Comparison of ENCODE assay signal across 24 cellular contexts in the genomic region with DNA sequence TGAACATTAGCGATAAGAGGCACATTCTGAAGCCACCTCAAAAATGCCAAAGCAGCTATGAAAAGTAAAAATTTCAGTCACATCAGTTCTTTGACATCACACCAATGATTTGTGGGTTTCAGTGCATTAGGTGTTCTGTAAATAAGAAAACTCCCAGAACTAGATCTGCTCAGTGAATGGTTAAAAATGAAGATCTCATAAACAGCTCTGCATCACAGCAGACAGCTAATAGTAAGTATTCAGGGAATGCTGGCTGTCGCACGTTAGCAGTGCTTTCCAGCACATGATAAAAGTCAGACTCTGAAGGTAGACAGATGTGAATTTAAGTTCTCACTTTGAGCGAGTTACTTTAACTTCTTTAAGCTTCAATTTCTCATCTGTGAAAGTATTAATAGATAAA.
DNase-seq lines count a peak whose midpoint lies in the region; ATAC-seq, FAIRE-seq and TF ChIP-seq lines count a peak whose summit lies in the region.
"Had no signal": no experiment of that assay in that cellular context is flagged by ENCODE, and none has a peak within 500 bp of the region (broad histone marks: within the 10 kb centered on the region; RNA-seq: fewer than 3 reads in every experiment).

No MANE protein-coding gene starts in this region.

- H3K9me3 ChIP-seq in GM23248 (ENCODE audit: low read depth) (no peaks in the 10 kb centered on the region), astrocyte (ENCODE audit: insufficient read depth, low read depth, low read length) (no peaks in the 10 kb centered on the region)
- H3K9me3 ChIP-seq: Caco-2, uterus had no signal

- peaks cover 4% of the 10 kb centered on the region for H3K36me3 Mint-ChIP-seq in astrocyte (ENCODE audit: low read depth, unreplicated experiment)

- H3K27me3 ChIP-seq in GM23248 (replicated peaks; ENCODE audit: insufficient read depth) (no peaks in the 10 kb centered on the region), astrocyte (ENCODE audit: insufficient read depth, low read length) (no peaks in the 10 kb centered on the region)
- H3K27me3 ChIP-seq: uterus had no signal

- no peak for ATAC-seq in GM19452 (IDR thresholded peaks at IDR 0.05; ENCODE audit: unreplicated experiment)
- no peak for ATAC-seq in GM18867 (IDR thresholded peaks at IDR 0.05; ENCODE audit: unreplicated experiment)
- ATAC-seq: left cardiac atrium, sciatic nerve had no signal

- H3F3A ChIP-seq in GM23248 (ENCODE audit: insufficient read depth): peaks cover 33% of the 10 kb centered on the region

- H3K4me1 Mint-ChIP-seq in astrocyte (ENCODE audit: low read depth, unreplicated experiment): peaks cover 20% of the 10 kb centered on the region
- H3K4me1 Mint-ChIP-seq: activated CD4-positive, alpha-beta T cell treated with anti-CD3 and anti-CD28 coated beads, Interleukin-2, amount 10 ng/mL, durations not matched to agents 24 days and 14 days had no signal

- peak; percentile 55 for FAIRE-seq in astrocyte (lab: Jason Lieb, UNC)
- FAIRE-seq: colon, frontal cortex, TTC549 had no signal

- H3K9me3 Mint-ChIP-seq in astrocyte (ENCODE audit: unreplicated experiment): no peaks in the 10 kb centered on the region
- H3K9me3 Mint-ChIP-seq: activated CD4-positive, alpha-beta T cell treated with anti-CD3 and anti-CD28 coated beads, Interleukin-2, amount 10 ng/mL, durations not matched to agents 24 days and 14 days had no signal

- no peaks in the 10 kb centered on the region for H4K20me1 ChIP-seq in GM23248 (ENCODE audit: insufficient read depth)
- no peaks in the 10 kb centered on the region for H4K20me1 ChIP-seq in astrocyte (ENCODE audit: insufficient read depth, low read length)

- peak overlapping the region; percentile 80 for H3K9ac ChIP-seq in GM23248
- peak overlapping the region; percentile 75 for H3K9ac ChIP-seq in astrocyte (ENCODE audit: low read length)

- H3K4me1 ChIP-seq in GM23248 (ENCODE audit: insufficient read depth) (peaks cover 25% of the 10 kb centered on the region), astrocyte (ENCODE audit: insufficient read depth, low read length) (peaks cover 23% of the 10 kb centered on the region)
- H3K4me1 ChIP-seq: Caco-2, uterus had no signal

- H3K4me2 ChIP-seq in GM23248 (ENCODE audit: unreplicated experiment) (peak overlapping the region; percentile 88), astrocyte (ENCODE audit: low read length) (peak overlapping the region; percentile 79)

- H3K4me3 Mint-ChIP-seq in astrocyte (ENCODE audit: unreplicated experiment): peak overlapping the region; percentile 0
- H3K4me3 Mint-ChIP-seq: activated CD4-positive, alpha-beta T cell treated with anti-CD3 and anti-CD28 coated beads, Interleukin-2, amount 10 ng/mL, durations not matched to agents 24 days and 14 days had no signal

- no peaks in the 10 kb centered on the region for H3K9me2 ChIP-seq in GM23248 (ENCODE audit: insufficient read depth)

- H3K27ac Mint-ChIP-seq in astrocyte (ENCODE audit: unreplicated experiment): peak overlapping the region; percentile 96
- H3K27ac Mint-ChIP-seq: activated CD4-positive, alpha-beta T cell treated with anti-CD3 and anti-CD28 coated beads, Interleukin-2, amount 10 ng/mL, durations not matched to agents 24 days and 14 days had no signal

- H3K79me2 ChIP-seq in GM23248 (ENCODE audit: insufficient read depth) (0 out of 2 replicates have a peak, but pooled peaks cover 3% of the 10 kb centered on the region), astrocyte (ENCODE audit: insufficient read depth, low read length) (no peaks in the 10 kb centered on the region)

- DNase-seq in AG08395 (ENCODE audit: low spot score) (peak; percentile 41), GM23248 (peak; percentile 71), astrocyte (ENCODE audit: low read depth) (peak; percentile 81), iris pigment epithelial cell (ENCODE audit: low read depth) (peak; percentile 23), DMS 273 treated with DMSO at 0.1 percent for 48 hours (lab: John Stamatoyannopoulos, UW) (no peak)
- DNase-seq in stimulated activated CD4-positive, alpha-beta T cell treated with anti-CD3 and anti-CD28 coated beads, Interleukin-4, amount 100 ng/mL, for 4 hours: no peak
- DNase-seq: activated CD4-positive, alpha-beta T cell treated with anti-CD3 and anti-CD28 coated beads, Interleukin-2, amount 10 ng/mL, durations not matched to agents 24 days and 14 days; activated CD8-positive, alpha-beta memory T cell treated with anti-CD3 and anti-CD28 coated beads, Interleukin-2, amount 50 U/mL, for 4 hours; activated effector memory CD4-positive, alpha-beta T cell treated with anti-CD3 and anti-CD28 coated beads, Interleukin-2, amount 50 U/mL, for 16 hours; AML-193; amniotic stem cell; Caco-2; left cardiac atrium; MM.1S; NCI-H187; NCI-H446 treated with DMSO at 0.1 percent for 48 hours; SW 1271; uterus had no signal

- TF ChIP-seq CTCF in astrocyte (IDR thresholded peaks at IDR 0.05; ENCODE audit: insufficient read depth, low read depth, low read length): no peak

- 56 to 57% methylated on average over 4 of the region's 4 CpGs for WGBS in GM23248 (ENCODE audit: low coverage in 1 of 2, low lambda C conversion rate in 2 of 2, missing lambda C conversion rate in 2 of 2), 2 experiments

- peaks cover 14% of the 10 kb centered on the region; the same call in 1 of the 2 replicates for H3K36me3 ChIP-seq in GM23248 (ENCODE audit: low read depth)
- H3K36me3 ChIP-seq in astrocyte (ENCODE audit: insufficient read depth, low read length): no peaks in the 10 kb centered on the region
- H3K36me3 ChIP-seq: uterus had no signal

- H2AFZ ChIP-seq in GM23248: 0 out of 2 replicates have a peak overlapping the region, but pooled peaks have one; percentile 11
- no peak overlapping the region for H2AFZ ChIP-seq in astrocyte (ENCODE audit: low read depth, low read length)

- H3K27me3 Mint-ChIP-seq in astrocyte (ENCODE audit: low read depth, unreplicated experiment): no peaks in the 10 kb centered on the region
- H3K27me3 Mint-ChIP-seq: activated CD4-positive, alpha-beta T cell treated with anti-CD3 and anti-CD28 coated beads, Interleukin-2, amount 10 ng/mL, durations not matched to agents 24 days and 14 days had no signal

- in situ Hi-C loops in GM23248 (cut with MboI): no loop called here

- H3K4me3 ChIP-seq in GM23248 (peak overlapping the region; percentile 63), astrocyte (ENCODE audit: insufficient read depth, low read depth, low read length) (no peak overlapping the region)
- H3K4me3 ChIP-seq: uterus had no signal

- H3K27ac ChIP-seq in GM23248 (peak overlapping the region; percentile 98), astrocyte (ENCODE audit: low read depth, low read length) (peak overlapping the region; percentile 94)
- H3K27ac ChIP-seq: uterus had no signal

Comparison
In these comparisons a context has a peak if more than half of its experiments do, and no peak if none do; other contexts are left out.
1. DNase-seq: peak in AG08395 (single experiment), GM23248 (single experiment), astrocyte (single experiment) and iris pigment epithelial cell (single experiment); none in stimulated activated CD4-positive, alpha-beta T cell treated with anti-CD3 and anti-CD28 coated beads, Interleukin-4, amount 100 ng/mL, for 4 hours (0 of 2) and DMS 273 treated with DMSO at 0.1 percent for 48 hours (single experiment).